23 cellular contexts compared by ENCODE assay signal in the genomic region with DNA sequence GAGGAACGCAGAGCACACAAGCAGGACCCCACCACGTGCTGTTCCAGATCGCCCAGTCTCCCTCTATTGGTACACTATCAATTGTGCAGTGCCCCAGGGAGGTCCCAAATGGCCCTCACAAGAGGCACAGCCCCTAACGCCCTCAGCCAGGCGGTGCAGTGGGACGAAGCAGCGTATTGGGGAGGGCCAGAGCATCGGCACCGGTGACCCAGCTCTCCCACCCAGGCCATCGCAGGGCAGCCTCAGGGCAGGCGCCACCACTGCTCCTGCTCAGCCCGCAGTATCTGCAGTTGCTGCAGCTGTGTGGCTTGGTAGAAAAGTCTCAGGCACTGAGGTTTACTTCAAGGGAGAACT. TPM values are rescaled to one million over a fixed set of nuclear protein-coding genes. Genes with fewer than 3 reads are reported as not detected.
"Had no signal": no experiment of that assay in that cellular context is flagged by ENCODE, and none has a peak within 500 bp of the region (broad histone marks: within the 10 kb centered on the region; RNA-seq: fewer than 3 reads in every experiment).

No MANE protein-coding gene starts in this region.

- H3K27me3 ChIP-seq: heart right ventricle, spleen, upper lobe of right lung had no signal

- H3K9me3 Mint-ChIP-seq: activated naive CD4-positive, alpha-beta T cell treated with anti-CD3 and anti-CD28 coated beads for 36 hours; activated naive CD8-positive, alpha-beta T cell treated with anti-CD3 and anti-CD28 coated beads, Interleukin-2, amount 10 ng/mL, durations not matched to agents 7 days and 5 days; nephron progenitor cell had no signal

- H3K27ac ChIP-seq: lower lobe of right lung, upper lobe of right lung had no signal

- H3K27me3 Mint-ChIP-seq: activated naive CD8-positive, alpha-beta T cell treated with anti-CD3 and anti-CD28 coated beads, Interleukin-2, amount 10 ng/mL, durations not matched to agents 7 days and 5 days had no signal

- DNase-seq: activated CD4-positive, alpha-beta T cell treated with anti-CD3 and anti-CD28 coated beads for 4 hours; activated CD4-positive, alpha-beta T cell treated with anti-CD3 and anti-CD28 coated beads, Interleukin-2, amount 50 U/mL, for 48 hours; activated CD4-positive, CD25-positive, alpha-beta regulatory T cell; activated CD8-positive, alpha-beta memory T cell treated with anti-CD3 and anti-CD28 coated beads, Interleukin-2, amount 50 U/mL, for 48 hours; activated effector memory CD4-positive, alpha-beta T cell treated with Interleukin-2 at 50 U/mL for 16 hours; activated naive CD4-positive, alpha-beta T cell treated with anti-CD3 and anti-CD28 coated beads for 36 hours; activated naive CD8-positive, alpha-beta T cell treated with anti-CD3 and anti-CD28 coated beads, Interleukin-2, amount 10 ng/mL, durations not matched to agents 7 days and 5 days; activated T-cell treated with anti-CD3 and anti-CD28 coated beads, Interleukin-2, amount 50 U/mL, for 48 hours; amniotic stem cell; heart right ventricle; islet precursor cell; left colon; lower lobe of right lung; mesendoderm; mucosa of descending colon; nephron progenitor cell; occipital lobe; spleen; stimulated activated CD4-positive, alpha-beta T cell treated with anti-CD3 and anti-CD28 coated beads, Interleukin-4, amount 100 ng/mL, for 1 hour; stimulated activated naive CD8-positive, alpha-beta T cell treated with anti-CD3 and anti-CD28 coated beads, Interleukin-15, Interleukin-2, amounts not matched to agents 100 U/mL and 50 U/mL, for 24 hours; T-helper 1 cell; upper lobe of right lung had no signal

- ATAC-seq: left colon; lower lobe of right lung; mucosa of descending colon; stimulated activated naive CD8-positive, alpha-beta T cell treated with anti-CD3 and anti-CD28 coated beads, Interleukin-15, Interleukin-2, amounts not matched to agents 100 U/mL and 50 U/mL, for 24 hours; upper lobe of right lung had no signal

- H3K4me3 Mint-ChIP-seq: activated naive CD4-positive, alpha-beta T cell treated with anti-CD3 and anti-CD28 coated beads for 36 hours; activated naive CD8-positive, alpha-beta T cell treated with anti-CD3 and anti-CD28 coated beads, Interleukin-2, amount 10 ng/mL, durations not matched to agents 7 days and 5 days; nephron progenitor cell had no signal

- H3K9me3 ChIP-seq: heart right ventricle, lower lobe of right lung, mucosa of descending colon, spleen, upper lobe of right lung had no signal

- H3K27ac Mint-ChIP-seq: activated naive CD4-positive, alpha-beta T cell treated with anti-CD3 and anti-CD28 coated beads for 36 hours; activated naive CD8-positive, alpha-beta T cell treated with anti-CD3 and anti-CD28 coated beads, Interleukin-2, amount 10 ng/mL, durations not matched to agents 7 days and 5 days had no signal

- H3K4me3 ChIP-seq: heart right ventricle, lower lobe of right lung, mucosa of descending colon, spleen, upper lobe of right lung had no signal

RNA-seq across cellular contexts. Expression of gene FSCN2, which starts 29.9 kb away (rescaled TPM):
- total RNA-seq: activated naive CD4-positive, alpha-beta T cell treated with anti-CD3 and anti-CD28 coated beads for 36 hours; epithelial cell of proximal tubule had no signal
